In the genomic region with DNA sequence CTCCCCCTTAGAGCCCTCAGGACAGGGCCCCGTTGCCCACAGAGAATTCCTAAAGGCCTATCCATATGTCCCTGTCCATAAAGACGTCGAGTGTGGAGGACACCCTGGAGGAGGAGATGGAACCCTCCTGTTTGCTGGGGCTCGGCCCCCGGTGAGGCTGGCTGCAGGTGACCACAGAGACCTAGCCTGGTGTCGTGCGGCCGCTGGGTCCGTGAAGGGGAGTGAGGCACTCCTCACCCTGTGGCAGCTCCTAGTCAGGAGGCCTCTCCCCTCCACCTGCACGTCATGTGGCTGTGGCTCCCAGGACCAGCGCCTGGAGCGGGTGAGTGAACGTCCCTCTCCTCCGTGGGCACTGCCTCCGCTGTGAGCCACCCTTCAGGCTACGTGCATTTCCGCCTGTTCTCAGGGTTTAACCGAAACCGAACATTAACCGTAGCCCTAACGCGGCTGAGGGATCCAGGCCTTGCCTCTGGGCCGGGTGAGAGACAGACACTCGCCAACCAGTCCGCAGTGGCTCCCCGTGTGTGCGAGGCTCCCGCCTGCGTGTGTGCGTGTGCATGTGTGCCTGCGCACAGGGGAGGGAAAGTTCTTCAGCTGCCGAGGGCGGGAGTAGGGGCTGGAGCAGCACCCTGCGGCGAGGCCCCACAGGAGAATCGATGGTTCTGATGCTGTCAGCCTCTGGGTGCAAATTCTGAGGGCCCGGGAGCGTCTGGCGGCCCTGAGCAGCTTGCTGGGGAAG, we compare ENCODE assay signal across 8 cellular contexts. TPM values are rescaled to one million over a fixed set of nuclear protein-coding genes. Genes with fewer than 3 reads are reported as not detected.
DNase-seq lines count a peak whose midpoint lies in the region; ATAC-seq and TF ChIP-seq lines count a peak whose summit lies in the region.

No MANE protein-coding gene starts in this region.

- no peaks in the 10 kb centered on the region for H3K36me3 Mint-ChIP-seq in activated naive CD8-positive, alpha-beta T cell

- H3K9me3 ChIP-seq in BLaER1 treated with 17β-estradiol and CSF1 and Interleukin-3, amounts not matched to agents 10 nM and 100 nM (replicated peaks in 1 of 11), result no peaks in the 10 kb centered on the region
- H3K9me3 ChIP-seq in mesenchymal stem cell (ENCODE audit: control insufficient read depth, low read length), result no peaks in the 10 kb centered on the region

- H3K18ac ChIP-seq in mesenchymal stem cell (ENCODE audit: low read depth in 1 of 2, low read length in 2 of 2), result peak overlapping the region; percentile 15 to 38

- H4K8ac ChIP-seq in mesenchymal stem cell (ENCODE audit: low read length), result peak overlapping the region; percentile 69

- H3K9me3 Mint-ChIP-seq in activated naive CD8-positive, alpha-beta T cell (ENCODE audit: low read depth), result no peaks in the 10 kb centered on the region

- H2BK12ac ChIP-seq in mesenchymal stem cell (ENCODE audit: low read length in 2 of 2), result peak overlapping the region; percentile 37 to 62

- H4K20me1 ChIP-seq in BLaER1 treated with 17β-estradiol and CSF1 and Interleukin-3, amounts not matched to agents 10 nM and 100 nM, result no peaks in the 10 kb centered on the region; a peak in 1 of 22 replicates

- 80% methylated on average over 38 of the region's 39 CpGs for WGBS in mesenchymal stem cell

- H2BK120ac ChIP-seq in mesenchymal stem cell (ENCODE audit: low read depth, low read length), result no peak overlapping the region

- H3K79me1 ChIP-seq in mesenchymal stem cell (replicated peaks; ENCODE audit: low read length, poor library complexity, severe bottlenecking), result no peaks in the 10 kb centered on the region

- no peak overlapping the region for H3K14ac ChIP-seq in mesenchymal stem cell (ENCODE audit: low read length in 2 of 2)

- H2AK5ac ChIP-seq in mesenchymal stem cell (ENCODE audit: low read length, severe bottlenecking), result no peak overlapping the region

- peak overlapping the region in 8 of 11 experiments; percentile 11 to 52 (median 31); a peak in 9 of 22 replicates for H3K9ac ChIP-seq in BLaER1 treated with 17β-estradiol and CSF1 and Interleukin-3, amounts not matched to agents 10 nM and 100 nM
- H3K9ac ChIP-seq in mesenchymal stem cell (ENCODE audit: low read length), result no peak overlapping the region

- H2BK15ac ChIP-seq in mesenchymal stem cell (ENCODE audit: low read depth, poor library complexity, severe bottlenecking), result peak overlapping the region; percentile 55

- H4K91ac ChIP-seq in mesenchymal stem cell (ENCODE audit: low read length), result peak overlapping the region; percentile 44

- peak overlapping the region; percentile 5 for H3K4me3 Mint-ChIP-seq in activated naive CD8-positive, alpha-beta T cell

- no peak overlapping the region for H3K4me3 ChIP-seq in BLaER1 treated with 17β-estradiol and CSF1 and Interleukin-3, amounts not matched to agents 10 nM and 100 nM
- H3K4me3 ChIP-seq in mesenchymal stem cell (ENCODE audit: insufficient read depth in 1 of 2, low read depth in 1 of 2, low read length in 2 of 2), result no peak overlapping the region

- peak; percentile 22 for ATAC-seq in HG02759 (IDR thresholded peaks at IDR 0.05; ENCODE audit: unreplicated experiment)

- CTCF ChIA-PET in RWPE1 (lab: Yijun Ruan, JAX), result interaction anchor here (0.6 to 6.5 kb wide), 16 partner anchors 8 to 523 kb away, joined by 3 to 98 read pairs (median 4); a partner anchor contains a TSS

- no peak overlapping the region for H2AFZ ChIP-seq in mesenchymal stem cell (ENCODE audit: low read depth, low read length)

- peak overlapping the region in 4 of 11 experiments; percentile 6 to 26 (median 17); a peak in 5 of 22 replicates for H3K27ac ChIP-seq in BLaER1 treated with 17β-estradiol and CSF1 and Interleukin-3, amounts not matched to agents 10 nM and 100 nM
- no peak overlapping the region for H3K27ac ChIP-seq in mesenchymal stem cell (ENCODE audit: low read length, poor library complexity, severe bottlenecking)
- no peak overlapping the region for H3K27ac ChIP-seq in RWPE1

- no peak overlapping the region for H3K23ac ChIP-seq in mesenchymal stem cell (ENCODE audit: low read length in 2 of 2)

- peaks cover 45 to 68% (median 62%) of the 10 kb centered on the region in 10 experiments for H3K4me1 ChIP-seq in BLaER1 treated with 17β-estradiol and CSF1 and Interleukin-3, amounts not matched to agents 10 nM and 100 nM
- H3K4me1 ChIP-seq in mesenchymal stem cell (ENCODE audit: control insufficient read depth, insufficient read depth, low read depth, low read length), result peaks cover 47% of the 10 kb centered on the region

- POLR2A ChIA-PET in RWPE1 (lab: Yijun Ruan, JAX; ENCODE audit: low non-redundant PET), result no interaction called here

- DNase-seq in mesenchymal stem cell, result no peak
- DNase-seq in RWPE1 (ENCODE audit: low spot score), result no peak
- DNase-seq in superior temporal gyrus (ENCODE audit: extremely low spot score), result no peak
- no peak for DNase-seq in stimulated activated CD4-positive, alpha-beta T cell treated with anti-CD3 and anti-CD28 coated beads, Interleukin-4, amount 100 ng/mL, for 1 hour
- no peak for DNase-seq in activated gamma-delta T cell (lab: John Stamatoyannopoulos, UW)

- peaks cover 11 to 35% (median 24%) of the 10 kb centered on the region in 11 experiments; a peak in 20 of 22 replicates for H3K27me3 ChIP-seq in BLaER1 treated with 17β-estradiol and CSF1 and Interleukin-3, amounts not matched to agents 10 nM and 100 nM
- H3K27me3 ChIP-seq in mesenchymal stem cell (ENCODE audit: control insufficient read depth in 1 of 2, insufficient read depth in 1 of 2, low read length in 2 of 2), result peaks cover 7 to 64% of the 10 kb centered on the region in 2 experiments

- H3K36me3 ChIP-seq in BLaER1 treated with 17β-estradiol and CSF1 and Interleukin-3, amounts not matched to agents 10 nM and 100 nM, result no peaks in the 10 kb centered on the region
- H3K36me3 ChIP-seq in mesenchymal stem cell (ENCODE audit: control insufficient read depth in 1 of 2, insufficient read depth in 2 of 2, low read depth in 1 of 2, low read length in 2 of 2), result no peaks in the 10 kb centered on the region

- H2BK5ac ChIP-seq in mesenchymal stem cell (ENCODE audit: low read depth, low read length, poor library complexity, severe bottlenecking), result no peak overlapping the region

- H3K27me3 Mint-ChIP-seq in activated naive CD8-positive, alpha-beta T cell, result peaks cover 4% of the 10 kb centered on the region

- no peak overlapping the region for H3K4ac ChIP-seq in mesenchymal stem cell (ENCODE audit: low read depth in 1 of 2, low read length in 2 of 2)

- peaks cover 11% of the 10 kb centered on the region for H3K4me1 Mint-ChIP-seq in activated naive CD8-positive, alpha-beta T cell (ENCODE audit: low read depth)

- no peak overlapping the region for H3K27ac Mint-ChIP-seq in activated naive CD8-positive, alpha-beta T cell

- peak overlapping the region; percentile 46 to 92 (median 81) for H3K4me2 ChIP-seq in BLaER1 treated with 17β-estradiol and CSF1 and Interleukin-3, amounts not matched to agents 10 nM and 100 nM
- H3K4me2 ChIP-seq in mesenchymal stem cell (ENCODE audit: low read length, poor library complexity, severe bottlenecking), result no peak overlapping the region

- TF ChIP-seq CTCF in RWPE1 (conservative IDR thresholded peaks at IDR 0.05; ENCODE audit: low read depth), result no peak

RNA-seq across cellular contexts. Expression of a gene that starts 5.9 kb away (rescaled TPM):
- polyA plus RNA-seq in mesenchymal stem cell (2013, experiment 1 of 2), result 57.9 TPM
- polyA plus RNA-seq in mesenchymal stem cell (2013, experiment 2 of 2), result 60.9 TPM

RNA-seq across cellular contexts. Expression of a gene that starts 7.6 kb away (rescaled TPM):
- polyA plus RNA-seq in mesenchymal stem cell (2013, experiment 1 of 2), result 0.33 TPM
- 0.27 TPM for polyA plus RNA-seq in mesenchymal stem cell (2013, experiment 2 of 2)

RNA-seq across cellular contexts. Expression of a gene that starts 21.1 kb away (rescaled TPM):
- polyA plus RNA-seq in mesenchymal stem cell (2013, experiment 1 of 2), result 0.07 TPM
- 0.10 TPM for polyA plus RNA-seq in mesenchymal stem cell (2013, experiment 2 of 2)

RNA-seq across cellular contexts. Expression of a gene that starts 22.3 kb away (rescaled TPM):
- polyA plus RNA-seq in mesenchymal stem cell (2013, experiment 1 of 2), result 11.6 TPM
- polyA plus RNA-seq in mesenchymal stem cell (2013, experiment 2 of 2), result 13.4 TPM

RNA-seq across cellular contexts. Expression of a gene that starts 22.8 kb away (rescaled TPM):
- 0.54 TPM for polyA plus RNA-seq in mesenchymal stem cell (2013, experiment 1 of 2)
- polyA plus RNA-seq in mesenchymal stem cell (2013, experiment 2 of 2), result 0.40 TPM
